Comparison of ENCODE assay signal across 8 cellular contexts in the genomic region with DNA sequence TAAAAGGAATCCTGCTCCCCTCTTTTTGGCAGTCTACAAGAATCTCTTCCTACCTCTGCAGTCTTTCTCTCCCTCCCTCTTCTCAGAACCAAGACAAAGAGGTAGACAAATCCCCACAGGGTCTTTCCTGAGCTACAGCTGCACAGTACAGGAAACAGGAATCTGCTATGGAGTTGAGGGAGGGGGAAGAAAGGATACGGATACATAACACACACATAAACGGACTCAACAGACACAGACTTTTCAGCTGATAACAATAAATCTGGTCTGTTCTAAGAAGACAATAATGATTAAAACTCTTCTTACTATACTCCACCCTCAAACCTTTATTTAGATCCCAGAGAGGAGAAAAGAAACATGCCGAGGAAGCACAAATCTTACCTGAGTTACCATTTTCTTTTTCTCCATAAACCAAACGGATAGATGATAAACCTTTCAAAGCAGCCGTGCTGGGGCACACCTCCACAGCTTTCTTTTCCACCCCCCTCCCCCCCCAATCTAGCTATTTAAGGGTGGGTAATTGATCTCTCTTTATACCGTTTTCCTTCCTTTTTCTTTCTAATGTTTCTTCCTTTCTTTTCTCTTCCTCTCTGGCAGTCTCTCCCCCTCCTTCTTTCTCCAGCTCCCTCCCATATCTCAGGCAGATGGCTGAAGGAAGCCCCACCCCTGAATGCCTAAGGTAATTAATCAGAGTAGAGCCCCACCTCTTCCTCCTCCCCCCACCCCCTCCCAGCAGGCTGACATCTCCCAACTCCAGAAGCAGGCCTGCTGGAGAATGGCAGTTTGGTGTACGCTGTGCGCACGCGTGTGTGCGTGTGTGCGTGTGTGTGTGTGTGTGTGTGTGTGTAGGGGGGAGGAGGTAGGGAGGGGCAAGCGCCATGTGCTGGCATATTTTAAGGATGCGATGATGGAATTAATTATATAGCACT.
DNase-seq lines count a peak whose midpoint lies in the region; FAIRE-seq lines count a peak whose summit lies in the region.

No MANE protein-coding gene starts in this region.

- 8 to 14% (median 10%) methylated on average over 14 of the region's 14 CpGs for WGBS in small intestine, 3 donors

- peak overlapping the region; percentile 62 to 82 for H3K27ac ChIP-seq in small intestine (ENCODE audit: low read depth in 1 of 2, low read length in 1 of 2)

- peaks cover 0 to 12% of the 10 kb centered on the region in 2 donors for H3K4me1 ChIP-seq in small intestine (ENCODE audit: control insufficient read depth in 2 of 2, insufficient read depth in 1 of 2, low read depth in 1 of 2, low read length in 1 of 2)

- FAIRE-seq in small intestine (lab: Jason Lieb, UNC) = no peak

- H3K36me3 ChIP-seq in small intestine (ENCODE audit: control insufficient read depth in 2 of 2, insufficient read depth in 2 of 2, low read length in 2 of 2) = no peaks in the 10 kb centered on the region

- H3K27me3 ChIP-seq in small intestine (ENCODE audit: control insufficient read depth in 2 of 2, insufficient read depth in 2 of 2, low read length in 2 of 2) = no peaks in the 10 kb centered on the region

- DNase-seq in AG08395 (ENCODE audit: low spot score) = peak; percentile 95
- peak; percentile 80 for DNase-seq in HPDE6-E6E7 (ENCODE audit: extremely low spot score)
- peak; percentile 86 for DNase-seq in NCI-H82 treated with DMSO at 0.1 percent for 48 hours (lab: John Stamatoyannopoulos, UW; ENCODE audit: unreplicated experiment)
- peak; percentile 80 to 83 for DNase-seq in cerebellar nuclear complex (lab: John Stamatoyannopoulos, UW)
- peak; percentile 40 for DNase-seq in inferior parietal cortex (ENCODE audit: extremely low spot score)
- peak; percentile 96 for DNase-seq in small intestine
- no peak for DNase-seq in activated CD4-positive, CD25-positive, alpha-beta regulatory T cell treated with anti-CD3 and anti-CD28 coated beads, Interleukin-2, amount 50 U/mL, for 72 hours
- DNase-seq in T-helper 9 cell = no peak

- peak overlapping the region in 1 of 2 donors; percentile 80 for H3K4me3 ChIP-seq in small intestine (ENCODE audit: low read depth in 1 of 2, low read length in 2 of 2)

- no peaks in the 10 kb centered on the region for H3K9me3 ChIP-seq in small intestine (ENCODE audit: control insufficient read depth, low read depth)

Comparison
In these comparisons a context has a peak if more than half of its experiments do, and no peak if none do; other contexts are left out.
1. DNase-seq: peak in AG08395 (single experiment), HPDE6-E6E7 (single experiment), NCI-H82 treated with DMSO at 0.1 percent for 48 hours (single experiment), cerebellar nuclear complex (2 of 2), inferior parietal cortex (single experiment) and small intestine (single experiment); none in activated CD4-positive, CD25-positive, alpha-beta regulatory T cell treated with anti-CD3 and anti-CD28 coated beads, Interleukin-2, amount 50 U/mL, for 72 hours (single experiment) and T-helper 9 cell (single experiment).